ENCODE assay signal across 20 cellular contexts in genomic region chr6:111159628-111160027, GRCh38.
DNase-seq lines count a peak whose midpoint lies in the region; ATAC-seq and TF ChIP-seq lines count a peak whose summit lies in the region.
"Had no signal": no experiment of that assay in that cellular context is flagged by ENCODE, and none has a peak within 500 bp of the region (broad histone marks: within the 10 kb centered on the region; RNA-seq: fewer than 3 reads in every experiment).

No MANE protein-coding gene starts in this region.

- peaks cover 4% of the 10 kb centered on the region for H3K9me3 Mint-ChIP-seq in activated naive CD4-positive, alpha-beta T cell treated with anti-CD3 and anti-CD28 coated beads, Interleukin-2, amount 50 U/mL, for 24 hours
- H3K9me3 Mint-ChIP-seq in activated naive CD8-positive, alpha-beta T cell treated with anti-CD3 and anti-CD28 coated beads, Interleukin-2, amount 50 U/mL, for 24 hours, result peaks cover 21% of the 10 kb centered on the region
- H3K9me3 Mint-ChIP-seq in stimulated activated naive B cell treated with anti-CD40 and anti-IgM and Interleukin-4, amounts not matched to agents 10 μg/mL and 1 μg/mL and 100 μg/mL, for 72 hours, result peaks cover 7 to 9% of the 10 kb centered on the region in 2 donors

- peaks cover 46% of the 10 kb centered on the region for H3K4me1 Mint-ChIP-seq in activated naive CD4-positive, alpha-beta T cell treated with anti-CD3 and anti-CD28 coated beads, Interleukin-2, amount 50 U/mL, for 24 hours
- peaks cover 57% of the 10 kb centered on the region for H3K4me1 Mint-ChIP-seq in activated naive CD8-positive, alpha-beta T cell treated with anti-CD3 and anti-CD28 coated beads, Interleukin-2, amount 50 U/mL, for 24 hours
- H3K4me1 Mint-ChIP-seq in stimulated activated naive B cell treated with anti-CD40 and anti-IgM and Interleukin-4, amounts not matched to agents 10 μg/mL and 1 μg/mL and 100 μg/mL, for 72 hours, result no peaks in the 10 kb centered on the region

- peak overlapping the region; percentile 63 for H3K27ac Mint-ChIP-seq in activated naive CD4-positive, alpha-beta T cell treated with anti-CD3 and anti-CD28 coated beads, Interleukin-2, amount 50 U/mL, for 24 hours
- peak overlapping the region; percentile 66 for H3K27ac Mint-ChIP-seq in activated naive CD8-positive, alpha-beta T cell treated with anti-CD3 and anti-CD28 coated beads, Interleukin-2, amount 50 U/mL, for 24 hours
- no peak overlapping the region for H3K27ac Mint-ChIP-seq in stimulated activated naive B cell treated with anti-CD40 and anti-IgM and Interleukin-4, amounts not matched to agents 10 μg/mL and 1 μg/mL and 100 μg/mL, for 72 hours
- H3K27ac Mint-ChIP-seq: CD8-positive, alpha-beta memory T cell; HFFc6 had no signal

- no peak for DNase-seq in activated naive CD4-positive, alpha-beta T cell treated with Interleukin-2 at 50 U/mL for 16 hours
- DNase-seq in RKO (ENCODE audit: low spot score) (peak; percentile 50), HEK293T (ENCODE audit: extremely low spot score) (no peak), posterior vena cava (ENCODE audit: low spot score) (no peak), posterior cingulate gyrus (no peak)
- no peak for DNase-seq in activated naive CD8-positive, alpha-beta T cell treated with anti-CD3 and anti-CD28 coated beads, Interleukin-2, amount 50 U/mL, for 24 hours
- DNase-seq in stimulated activated naive B cell treated with anti-CD40 and anti-IgM and Interleukin-4, amounts not matched to agents 10 μg/mL and 1 μg/mL and 100 μg/mL, for 72 hours, result no peak
- DNase-seq: ACHN; C1 segment of cervical spinal cord; CD8-positive, alpha-beta memory T cell; HFFc6; IMR-90; NCI-H1417 treated with DMSO at 0.1 percent for 48 hours; NCI-H187 treated with DMSO at 0.1 percent for 48 hours; NCI-H2227 treated with DMSO at 0.1 percent for 48 hours; NCI-H524; NCI-H82; RPMI8226; SHP77 treated with DMSO at 0.1 percent for 48 hours had no signal

- H3K4me3 Mint-ChIP-seq in activated naive CD4-positive, alpha-beta T cell treated with anti-CD3 and anti-CD28 coated beads, Interleukin-2, amount 50 U/mL, for 24 hours, result peak overlapping the region; percentile 44
- peak overlapping the region; percentile 15 for H3K4me3 Mint-ChIP-seq in activated naive CD8-positive, alpha-beta T cell treated with anti-CD3 and anti-CD28 coated beads, Interleukin-2, amount 50 U/mL, for 24 hours
- H3K4me3 Mint-ChIP-seq in stimulated activated naive B cell treated with anti-CD40 and anti-IgM and Interleukin-4, amounts not matched to agents 10 μg/mL and 1 μg/mL and 100 μg/mL, for 72 hours, result no peak overlapping the region
- H3K4me3 Mint-ChIP-seq: CD8-positive, alpha-beta memory T cell; HFFc6 had no signal

- ATAC-seq in activated naive CD8-positive, alpha-beta T cell treated with anti-CD3 and anti-CD28 coated beads, Interleukin-2, amount 50 U/mL, for 24 hours, result peak; percentile 51
- peak; percentile 42 to 62 for ATAC-seq in stimulated activated naive B cell treated with anti-CD40 and anti-IgM and Interleukin-4, amounts not matched to agents 10 μg/mL and 1 μg/mL and 100 μg/mL, for 72 hours (replicated peaks)

- H3K36me3 Mint-ChIP-seq in activated naive CD4-positive, alpha-beta T cell treated with anti-CD3 and anti-CD28 coated beads, Interleukin-2, amount 50 U/mL, for 24 hours, result peaks cover 15% of the 10 kb centered on the region
- peaks cover 21% of the 10 kb centered on the region for H3K36me3 Mint-ChIP-seq in activated naive CD8-positive, alpha-beta T cell treated with anti-CD3 and anti-CD28 coated beads, Interleukin-2, amount 50 U/mL, for 24 hours (ENCODE audit: low read depth)
- H3K36me3 Mint-ChIP-seq in stimulated activated naive B cell treated with anti-CD40 and anti-IgM and Interleukin-4, amounts not matched to agents 10 μg/mL and 1 μg/mL and 100 μg/mL, for 72 hours, result peaks cover 7 to 11% of the 10 kb centered on the region in 2 donors

- H3K27me3 Mint-ChIP-seq in activated naive CD4-positive, alpha-beta T cell treated with anti-CD3 and anti-CD28 coated beads, Interleukin-2, amount 50 U/mL, for 24 hours, result no peaks in the 10 kb centered on the region
- no peaks in the 10 kb centered on the region for H3K27me3 Mint-ChIP-seq in activated naive CD8-positive, alpha-beta T cell treated with anti-CD3 and anti-CD28 coated beads, Interleukin-2, amount 50 U/mL, for 24 hours
- no peaks in the 10 kb centered on the region for H3K27me3 Mint-ChIP-seq in stimulated activated naive B cell treated with anti-CD40 and anti-IgM and Interleukin-4, amounts not matched to agents 10 μg/mL and 1 μg/mL and 100 μg/mL, for 72 hours

- POLR2A ChIA-PET in HEK293T (lab: Yijun Ruan, JAX), result no interaction called here

- intact Hi-C loops in posterior vena cava (cut with DNase I), result no loop called here
- intact Hi-C loops in posterior cingulate gyrus (cut with DNase I), result no loop called here

- CTCF ChIA-PET in HEK293T (lab: Yijun Ruan, JAX), result no interaction called here

TF ChIP-seq in HEK293T, 16 proteins besides CTCF, POLR2A, EP300 and RAD21:
- TF ChIP-seq SUZ12 (IDR thresholded peaks at IDR 0.05), result no peak
- no peak for TF ChIP-seq PKNOX1 (IDR thresholded peaks at IDR 0.05)
- no peak for TF ChIP-seq FOXA1 (IDR thresholded peaks at IDR 0.05)
- TF ChIP-seq FOXM1 (IDR thresholded peaks at IDR 0.05; ENCODE audit: borderline replicate concordance), result no peak
- TF ChIP-seq HDGF (IDR thresholded peaks at IDR 0.05; ENCODE audit: borderline replicate concordance), result no peak
- no peak for TF ChIP-seq LEF1 (IDR thresholded peaks at IDR 0.05; ENCODE audit: borderline replicate concordance)
- TF ChIP-seq FOXK2 (IDR thresholded peaks at IDR 0.05), result no peak
- no peak for TF ChIP-seq TARDBP (IDR thresholded peaks at IDR 0.05)
- no peak for TF ChIP-seq ZNF384 (IDR thresholded peaks at IDR 0.05)
- TF ChIP-seq BHLHE40 (IDR thresholded peaks at IDR 0.05; ENCODE audit: borderline replicate concordance), result no peak
- no peak for TF ChIP-seq SP1 (IDR thresholded peaks at IDR 0.05)
- TF ChIP-seq ELF4 (IDR thresholded peaks at IDR 0.05), result no peak
- TF ChIP-seq ARNT (IDR thresholded peaks at IDR 0.05), result no peak
- no peak for TF ChIP-seq NFRKB (IDR thresholded peaks at IDR 0.05)
- TF ChIP-seq L3MBTL2 (conservative IDR thresholded peaks at IDR 0.05), result no peak
- no peak for TF ChIP-seq CTBP1 (IDR thresholded peaks at IDR 0.05; ENCODE audit: borderline replicate concordance)

Comparison
In these comparisons a context has a peak if more than half of its experiments do, and no peak if none do; other contexts are left out.
1. H3K4me3 Mint-ChIP-seq: peak in activated naive CD4-positive, alpha-beta T cell treated with anti-CD3 and anti-CD28 coated beads, Interleukin-2, amount 50 U/mL, for 24 hours (single experiment) and activated naive CD8-positive, alpha-beta T cell treated with anti-CD3 and anti-CD28 coated beads, Interleukin-2, amount 50 U/mL, for 24 hours (single experiment); none in stimulated activated naive B cell treated with anti-CD40 and anti-IgM and Interleukin-4, amounts not matched to agents 10 μg/mL and 1 μg/mL and 100 μg/mL, for 72 hours (0 of 2).